Comparison of ENCODE assay signal across 8 cellular contexts in genomic region chr4:94995684-94996394, GRCh38.
DNase-seq lines count a peak whose midpoint lies in the region; TF ChIP-seq lines count a peak whose summit lies in the region.

No MANE protein-coding gene starts in this region.

- H3K4me3 ChIP-seq in LNCaP clone FGC (ENCODE audit: low read depth, low read length) (peak overlapping the region; percentile 19), fibroblast of mammary gland (ENCODE audit: control insufficient read depth, low read depth, low read length) (no peak overlapping the region), uterus (peak overlapping the region in 1 of 2 donors; percentile 9)

- H3K36me3 ChIP-seq in uterus = no peaks in the 10 kb centered on the region

- DNase-seq in DMS 273 (lab: John Stamatoyannopoulos, UW; ENCODE audit: unreplicated experiment) (peak; percentile 88), LNCaP clone FGC (ENCODE audit: low read depth) (no peak), fibroblast of mammary gland (ENCODE audit: low read depth) (peak; percentile 25), nucleus accumbens (lab: John Stamatoyannopoulos, UW) (peak in 34 of 56 donors; percentile 0 to 64 (median 10)), uterus (no peak), NCI-H187 treated with DMSO at 0.1 percent for 48 hours (lab: John Stamatoyannopoulos, UW) (no peak), T-helper 9 cell (no peak)
- DNase-seq in stimulated activated CD4-positive, alpha-beta T cell treated with anti-CD3 and anti-CD28 coated beads, Interleukin-4, amount 100 ng/mL, for 4 hours = no peak

- TF ChIP-seq CTCF in LNCaP clone FGC (IDR thresholded peaks at IDR 0.05; ENCODE audit: control insufficient read depth, extremely low read depth, insufficient read depth) (no peak), fibroblast of mammary gland (conservative IDR thresholded peaks at IDR 0.05; ENCODE audit: control insufficient read depth, insufficient read depth, low read depth, low read length) (no peak), uterus (IDR thresholded peaks at IDR 0.05) (no peak)

- no peak for TF ChIP-seq POLR2A in uterus (IDR thresholded peaks at IDR 0.05)

- H3K9me3 ChIP-seq in uterus = no peaks in the 10 kb centered on the region

- H3K27me3 ChIP-seq in uterus = no peaks in the 10 kb centered on the region

- intact Hi-C loops in uterus (cut with DNase I; ENCODE audit: low total_unique reads) = no loop called here

- H3K27ac ChIP-seq in uterus = no peak overlapping the region

- H3K4me1 ChIP-seq in uterus = no peaks in the 10 kb centered on the region

Comparison
In these comparisons a context has a peak if more than half of its experiments do, and no peak if none do; other contexts are left out.
1. DNase-seq: peak in DMS 273 (single experiment), fibroblast of mammary gland (single experiment) and nucleus accumbens (34 of 56); none in LNCaP clone FGC (single experiment), stimulated activated CD4-positive, alpha-beta T cell treated with anti-CD3 and anti-CD28 coated beads, Interleukin-4, amount 100 ng/mL, for 4 hours (0 of 2), uterus (0 of 2), NCI-H187 treated with DMSO at 0.1 percent for 48 hours (single experiment) and T-helper 9 cell (single experiment).